Comparison of ENCODE assay signal across 20 cellular contexts in genomic region chr3:55402886-55403605, GRCh38.
DNase-seq lines count a peak whose midpoint lies in the region; ATAC-seq lines count a peak whose summit lies in the region.
"Had no signal": no experiment of that assay in that cellular context is flagged by ENCODE, and none has a peak within 500 bp of the region (broad histone marks: within the 10 kb centered on the region; RNA-seq: fewer than 3 reads in every experiment).

No MANE protein-coding gene starts in this region.

- peak; percentile 35 for DNase-seq in ELR (ENCODE audit: low read depth)
- DNase-seq in NCI-H774 (lab: John Stamatoyannopoulos, UW) = peak; percentile 50
- peak; percentile 18 for DNase-seq in epithelial cell of prostate (ENCODE audit: low read depth, low spot score)
- peak; percentile 27 for DNase-seq in mesenchymal stem cell
- no peak for DNase-seq in stimulated activated naive CD8-positive, alpha-beta T cell treated with anti-CD3 and anti-CD28 coated beads, Interleukin-15, Interleukin-2, amounts not matched to agents 100 U/mL and 50 U/mL, for 24 hours
- no peak for DNase-seq in cerebellum (ENCODE audit: low spot score)
- no peak for DNase-seq in NCI-H2196 (lab: John Stamatoyannopoulos, UW; ENCODE audit: unreplicated experiment)
- DNase-seq in left cardiac atrium = no peak
- DNase-seq: activated CD4-positive, CD25-positive, alpha-beta regulatory T cell treated with anti-CD3 and anti-CD28 coated beads, Interleukin-2, amount 50 U/mL, for 72 hours; cerebellar nuclear complex; COR-L47; endodermal cell; GOT3; NCI-H1436; SJCRH30; spleen; T-helper 17 cell had no signal

- H3K23ac ChIP-seq in mesenchymal stem cell (ENCODE audit: low read length in 2 of 2) = no peak overlapping the region

- no peak overlapping the region for H2BK15ac ChIP-seq in mesenchymal stem cell (ENCODE audit: low read depth, poor library complexity, severe bottlenecking)

- intact Hi-C loops in left cardiac atrium (cut with DNase I) = no loop called here

- no peaks in the 10 kb centered on the region for H3K36me3 ChIP-seq in mesenchymal stem cell (ENCODE audit: control insufficient read depth in 1 of 2, insufficient read depth in 2 of 2, low read depth in 1 of 2, low read length in 2 of 2)
- H3K36me3 ChIP-seq: prostate gland, SJCRH30, spleen, thoracic aorta had no signal

- H2BK120ac ChIP-seq in mesenchymal stem cell (ENCODE audit: low read depth, low read length) = no peak overlapping the region

- no peak overlapping the region for H2AK5ac ChIP-seq in mesenchymal stem cell (ENCODE audit: low read length, severe bottlenecking)

- peak overlapping the region in 1 of 2 experiments; percentile 37 for H3K18ac ChIP-seq in mesenchymal stem cell (ENCODE audit: low read depth in 1 of 2, low read length in 2 of 2)

- ATAC-seq in stimulated activated naive CD8-positive, alpha-beta T cell treated with anti-CD3 and anti-CD28 coated beads, Interleukin-15, Interleukin-2, amounts not matched to agents 100 U/mL and 50 U/mL, for 24 hours = no peak
- no peak for ATAC-seq in left cardiac atrium
- ATAC-seq: T-helper 17 cell had no signal

- H3K4me3 ChIP-seq in mesenchymal stem cell (ENCODE audit: insufficient read depth in 1 of 2, low read depth in 1 of 2, low read length in 2 of 2) = no peak overlapping the region
- H3K4me3 ChIP-seq: prostate gland, SJCRH30, spleen, thoracic aorta had no signal

- H3K4me1 ChIP-seq in mesenchymal stem cell (ENCODE audit: control insufficient read depth, insufficient read depth, low read depth, low read length) = peaks cover 3% of the 10 kb centered on the region
- H3K4me1 ChIP-seq: prostate gland, SJCRH30, spleen had no signal

- peak overlapping the region; percentile 37 for H4K91ac ChIP-seq in mesenchymal stem cell (ENCODE audit: low read length)

- no peaks in the 10 kb centered on the region for H3K27me3 ChIP-seq in mesenchymal stem cell (ENCODE audit: control insufficient read depth in 1 of 2, insufficient read depth in 1 of 2, low read length in 2 of 2)
- H3K27me3 ChIP-seq: SJCRH30, spleen had no signal

- no peak overlapping the region for H2BK5ac ChIP-seq in mesenchymal stem cell (ENCODE audit: low read depth, low read length, poor library complexity, severe bottlenecking)

- H3K9me3 ChIP-seq in mesenchymal stem cell (ENCODE audit: control insufficient read depth, low read length) = peaks cover 19% of the 10 kb centered on the region
- H3K9me3 ChIP-seq: prostate gland, SJCRH30 had no signal

- H3K4ac ChIP-seq in mesenchymal stem cell (ENCODE audit: low read depth in 1 of 2, low read length in 2 of 2) = no peak overlapping the region

- no peak overlapping the region for H3K27ac ChIP-seq in epithelial cell of prostate
- H3K27ac ChIP-seq in mesenchymal stem cell (ENCODE audit: low read length, poor library complexity, severe bottlenecking) = no peak overlapping the region
- H3K27ac ChIP-seq: KMS-11, prostate gland, SJCRH30, spleen, thoracic aorta had no signal

- 83% methylated on average over 4 of the region's 4 CpGs for WGBS in mesenchymal stem cell

- no peak overlapping the region for H3K9ac ChIP-seq in mesenchymal stem cell (ENCODE audit: low read length)
- H3K9ac ChIP-seq: KMS-11 had no signal

- no peak overlapping the region for H3K4me2 ChIP-seq in mesenchymal stem cell (ENCODE audit: low read length, poor library complexity, severe bottlenecking)
- H3K4me2 ChIP-seq: KMS-11 had no signal

- no peak overlapping the region for H4K8ac ChIP-seq in mesenchymal stem cell (ENCODE audit: low read length)

- H2BK12ac ChIP-seq in mesenchymal stem cell (ENCODE audit: low read length in 2 of 2) = peak overlapping the region in 1 of 2 experiments; percentile 6

- no peak overlapping the region for H3K14ac ChIP-seq in mesenchymal stem cell (ENCODE audit: low read length in 2 of 2)

- no peaks in the 10 kb centered on the region for H3K79me1 ChIP-seq in mesenchymal stem cell (replicated peaks; ENCODE audit: low read length, poor library complexity, severe bottlenecking)

- H2AFZ ChIP-seq in mesenchymal stem cell (ENCODE audit: low read depth, low read length) = no peak overlapping the region

Comparison
In these comparisons a context has a peak if more than half of its experiments do, and no peak if none do; other contexts are left out.
1. DNase-seq: peak in ELR (single experiment), NCI-H774 (single experiment), epithelial cell of prostate (single experiment) and mesenchymal stem cell (single experiment); none in stimulated activated naive CD8-positive, alpha-beta T cell treated with anti-CD3 and anti-CD28 coated beads, Interleukin-15, Interleukin-2, amounts not matched to agents 100 U/mL and 50 U/mL, for 24 hours (single experiment), cerebellum (single experiment), NCI-H2196 (single experiment) and left cardiac atrium (single experiment).